Comparison of ENCODE assay signal across 10 cellular contexts in the genomic region with DNA sequence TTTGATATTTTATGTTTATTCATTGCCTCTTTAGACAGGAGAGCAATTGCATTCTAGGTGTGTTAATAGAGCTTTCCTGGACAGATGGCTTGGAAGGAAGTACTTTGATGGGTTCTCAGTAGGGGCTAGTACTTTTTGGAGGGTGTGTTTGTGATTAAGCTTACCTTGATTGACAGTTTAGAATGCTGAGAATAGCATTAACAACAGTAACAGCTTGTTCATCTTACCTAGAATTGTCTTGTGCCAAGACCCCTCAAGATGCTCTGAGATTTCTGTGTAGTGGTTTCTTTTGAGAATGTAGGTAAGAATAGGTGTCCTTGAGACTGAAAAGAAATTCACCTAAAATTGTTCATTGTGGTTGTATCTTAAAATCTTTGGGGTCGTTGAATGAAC. TPM values are rescaled to one million over a fixed set of nuclear protein-coding genes. Genes with fewer than 3 reads are reported as not detected.
DNase-seq lines count a peak whose midpoint lies in the region; ATAC-seq and TF ChIP-seq lines count a peak whose summit lies in the region.
"Had no signal": no experiment of that assay in that cellular context is flagged by ENCODE, and none has a peak within 500 bp of the region (broad histone marks: within the 10 kb centered on the region; RNA-seq: fewer than 3 reads in every experiment).

No MANE protein-coding gene starts in this region.

- peak overlapping the region; percentile 96 for H3K27ac ChIP-seq in Panc1 (ENCODE audit: low read length)

- H3K27me3 ChIP-seq in Panc1 (ENCODE audit: control insufficient read depth, insufficient read depth, low read length), result no peaks in the 10 kb centered on the region

- ATAC-seq in activated CD4-positive, CD25-positive, alpha-beta regulatory T cell treated with anti-CD3 and anti-CD28 coated beads, Interleukin-2, amount 50 U/mL, for 24 hours, result peak; percentile 21 to 29
- peak; percentile 22; the same call in 1 of the 2 replicates for ATAC-seq in Panc1
- no peak for ATAC-seq in stimulated activated memory B cell treated with anti-CD40 and anti-IgM and Interleukin-4, amounts not matched to agents 10 μg/mL and 1 μg/mL and 100 μg/mL, for 72 hours

- in situ Hi-C loops in Panc1 (cut with HindIII; ENCODE audit: low pct_unique_long_range_greater_than_20kb, low sequenced_read_pairs), result no loop called here

- DNase-seq in activated CD4-positive, CD25-positive, alpha-beta regulatory T cell (lab: John Stamatoyannopoulos, UW), result no peak
- no peak for DNase-seq in Panc1 (ENCODE audit: low read depth, low spot score)
- DNase-seq in chondrocyte (ENCODE audit: low spot score), result no peak
- no peak for DNase-seq in NCI-H345 treated with DMSO at 0.1 percent for 48 hours (lab: John Stamatoyannopoulos, UW; ENCODE audit: unreplicated experiment)
- no peak for DNase-seq in posterior vena cava (ENCODE audit: low spot score)
- DNase-seq in DMS53 (lab: John Stamatoyannopoulos, UW), result no peak
- DNase-seq: activated gamma-delta T cell, NCI-H2029 had no signal

- H3K27me3 Mint-ChIP-seq in chondrocyte (ENCODE audit: low read depth), result no peaks in the 10 kb centered on the region
- H3K27me3 Mint-ChIP-seq in stimulated activated memory B cell treated with anti-CD40 and anti-IgM and Interleukin-4, amounts not matched to agents 10 μg/mL and 1 μg/mL and 100 μg/mL, for 72 hours, result no peaks in the 10 kb centered on the region

- H3K36me3 Mint-ChIP-seq in chondrocyte (ENCODE audit: low read depth), result no peaks in the 10 kb centered on the region
- H3K36me3 Mint-ChIP-seq in stimulated activated memory B cell treated with anti-CD40 and anti-IgM and Interleukin-4, amounts not matched to agents 10 μg/mL and 1 μg/mL and 100 μg/mL, for 72 hours, result peaks cover 4% of the 10 kb centered on the region

- POLR2A ChIA-PET in Panc1 (lab: Charles Lee), result interaction anchor here (0.5 kb wide), 1 partner anchor 15 kb away, joined by 3 read pairs; no protein-coding TSS in a partner anchor

- CTCF ChIA-PET in Panc1 (lab: Charles Lee), result interaction anchor here (0.7 to 1.5 kb wide), 3 partner anchors 23 to 108 kb away, joined by 3 to 4 read pairs (median 3); no protein-coding TSS in a partner anchor

- H3K27ac Mint-ChIP-seq in chondrocyte (ENCODE audit: unreplicated experiment), result peak overlapping the region; percentile 85
- H3K27ac Mint-ChIP-seq in stimulated activated memory B cell treated with anti-CD40 and anti-IgM and Interleukin-4, amounts not matched to agents 10 μg/mL and 1 μg/mL and 100 μg/mL, for 72 hours, result peak overlapping the region; percentile 82

- peak overlapping the region; percentile 0 to 13; a peak in 2 of 4 replicates for H3K4me3 ChIP-seq in Panc1 (ENCODE audit: low read depth in 2 of 2, low read length in 2 of 2)

- intact Hi-C loops in Panc1 (cut with micrococcal nuclease; ENCODE audit: unreplicated experiment) (no loop called here), posterior vena cava (cut with DNase I) (no loop called here)

- H3K9me3 Mint-ChIP-seq in chondrocyte (ENCODE audit: low read depth), result no peaks in the 10 kb centered on the region
- no peaks in the 10 kb centered on the region for H3K9me3 Mint-ChIP-seq in stimulated activated memory B cell treated with anti-CD40 and anti-IgM and Interleukin-4, amounts not matched to agents 10 μg/mL and 1 μg/mL and 100 μg/mL, for 72 hours

- H3K4me1 Mint-ChIP-seq in chondrocyte (ENCODE audit: low read depth), result peaks cover 60% of the 10 kb centered on the region
- H3K4me1 Mint-ChIP-seq in stimulated activated memory B cell treated with anti-CD40 and anti-IgM and Interleukin-4, amounts not matched to agents 10 μg/mL and 1 μg/mL and 100 μg/mL, for 72 hours, result peaks cover 89% of the 10 kb centered on the region

- peak overlapping the region; percentile 43 for H3K4me3 Mint-ChIP-seq in chondrocyte (ENCODE audit: unreplicated experiment)
- H3K4me3 Mint-ChIP-seq in stimulated activated memory B cell treated with anti-CD40 and anti-IgM and Interleukin-4, amounts not matched to agents 10 μg/mL and 1 μg/mL and 100 μg/mL, for 72 hours, result no peak overlapping the region

- H3K4me1 ChIP-seq in Panc1 (ENCODE audit: control insufficient read depth, insufficient read depth, low read length), result peaks cover 91% of the 10 kb centered on the region

- BruUV-seq in Panc1 (replicated peaks; lab: Mats Ljungman, UMichigan), result no TSS peak

- no peaks in the 10 kb centered on the region; the same call in 1 of the 2 replicates for H3K36me3 ChIP-seq in Panc1 (ENCODE audit: control insufficient read depth, insufficient read depth, low read length)

- TF ChIP-seq CTCF in Panc1 (IDR thresholded peaks at IDR 0.05), result no peak
- TF ChIP-seq CTCF in chondrocyte (IDR thresholded peaks at IDR 0.05), result no peak

- H3K9me3 ChIP-seq in Panc1 (ENCODE audit: control insufficient read depth, insufficient read depth, low read depth, low read length), result no peaks in the 10 kb centered on the region

RNA-seq across cellular contexts. Expression of gene USP3, which starts 6.2 kb away (rescaled TPM):
- total RNA-seq in Panc1 (2021; ENCODE audit: unreplicated experiment) (51.4 TPM), chondrocyte (27.6 to 30.6 TPM (median 28.7 TPM) in 3 replicates), posterior vena cava (10 to 100 TPM; 40.3 to 41.8 TPM)
- 28.8 TPM for polyA plus RNA-seq in Panc1 (2012; ENCODE audit: insufficient read length)
